Comparison of ENCODE assay signal across 1 cellular context in the genomic region with DNA sequence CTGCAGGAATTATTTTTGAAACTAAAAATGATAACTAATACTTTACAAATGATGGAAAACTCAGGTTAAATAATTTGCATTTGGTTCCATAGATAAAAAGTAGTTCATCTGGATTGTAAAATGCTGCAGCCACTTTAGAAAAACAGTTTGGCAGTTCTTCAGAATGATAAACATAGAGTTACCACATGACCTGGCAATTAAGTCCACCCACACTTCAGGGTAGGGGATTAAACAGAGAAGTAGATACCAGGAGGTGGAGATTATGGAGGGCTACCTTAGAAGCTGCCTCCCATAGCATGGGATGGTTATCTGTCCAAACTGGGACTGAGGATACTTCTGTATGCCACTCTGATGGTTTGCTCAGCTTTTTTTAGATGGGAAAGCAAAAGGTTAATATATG.
TF ChIP-seq lines count a peak whose summit lies in the region.

No MANE protein-coding gene starts in this region.

TF ChIP-seq in IMR-90, 13 proteins besides CTCF, POLR2A, EP300 and RAD21:
- TF ChIP-seq RCOR1 (IDR thresholded peaks at IDR 0.05; ENCODE audit: insufficient replicate concordance, low read length) (no peak), SMC3 (IDR thresholded peaks at IDR 0.05; ENCODE audit: low read depth, low read length) (no peak), MXI1 (IDR thresholded peaks at IDR 0.05; ENCODE audit: borderline replicate concordance, low read depth, low read length) (no peak), MAFK (IDR thresholded peaks at IDR 0.05; ENCODE audit: low read depth, low read length) (no peak), CEBPB (IDR thresholded peaks at IDR 0.05; ENCODE audit: low read depth, low read length) (no peak), BHLHE40 (IDR thresholded peaks at IDR 0.05; ENCODE audit: low read depth, low read length) (no peak), ELK1 (IDR thresholded peaks at IDR 0.05; ENCODE audit: borderline replicate concordance, low read depth, low read length) (no peak)
TF ChIP-seq in IMR-90: peak in this region for 0.
